In genomic region chr11:59841514-59841913, GRCh38 we compare ENCODE assay signal across 37 cellular contexts. TPM values are rescaled to one million over a fixed set of nuclear protein-coding genes. Genes with fewer than 3 reads are reported as not detected.
DNase-seq lines count a peak whose midpoint lies in the region; ATAC-seq and TF ChIP-seq lines count a peak whose summit lies in the region.
"Had no signal": no experiment of that assay in that cellular context is flagged by ENCODE, and none has a peak within 500 bp of the region (broad histone marks: within the 10 kb centered on the region; RNA-seq: fewer than 3 reads in every experiment).

No MANE protein-coding gene starts in this region.

- TF ChIP-seq EP300 in SK-N-SH (IDR thresholded peaks at IDR 0.05; ENCODE audit: borderline replicate concordance in 1 of 2, low read depth in 1 of 2, low read length in 1 of 2), result no peak

- no peak overlapping the region for H2AFZ ChIP-seq in MM.1S (ENCODE audit: low read length)
- H2AFZ ChIP-seq in SK-N-SH (ENCODE audit: low read depth), result no peak overlapping the region
- H2AFZ ChIP-seq: GM23338 had no signal

- WGBS in SK-N-SH (ENCODE audit: low lambda C conversion rate), result 39% methylated on average over 2 of the region's 2 CpGs

- H3K4me2 ChIP-seq in MM.1S (ENCODE audit: low read depth, low read length) (peak overlapping the region; percentile 12; the same call in 1 of the 2 replicates), SK-N-SH (no peak overlapping the region)
- H3K4me2 ChIP-seq: GM23338, smooth muscle cell had no signal

- H3K79me2 ChIP-seq in MM.1S (ENCODE audit: low read length), result no peaks in the 10 kb centered on the region
- H3K79me2 ChIP-seq in SK-N-SH (ENCODE audit: insufficient read depth), result no peaks in the 10 kb centered on the region

- H3K27me3 ChIP-seq in MM.1S (replicated peaks; ENCODE audit: insufficient read depth, low read length) (no peaks in the 10 kb centered on the region), lower lobe of right lung (ENCODE audit: low read depth) (no peaks in the 10 kb centered on the region), SK-N-SH (ENCODE audit: insufficient read depth) (no peaks in the 10 kb centered on the region; the same call in 1 of the 2 replicates)
- H3K27me3 ChIP-seq: brain microvascular endothelial cell, dorsolateral prefrontal cortex, esophagus squamous epithelium, foreskin keratinocyte, heart left ventricle, pancreas, upper lobe of left lung had no signal

- intact Hi-C loops in lower lobe of right lung (cut with DNase I), result no loop called here

- H3K27ac ChIP-seq in MM.1S (ENCODE audit: low read length) (no peak overlapping the region), lower lobe of right lung (no peak overlapping the region), SK-N-SH (ENCODE audit: low read depth in 2 of 2, low read length in 1 of 2) (no peak overlapping the region)
- H3K27ac ChIP-seq: brain microvascular endothelial cell, dorsolateral prefrontal cortex, esophagus squamous epithelium, foreskin keratinocyte, heart left ventricle, left ventricle myocardium inferior, pancreas, upper lobe of left lung had no signal

- DNase-seq in MM.1S (peak; percentile 80), lower lobe of right lung (no peak), SK-N-SH (no peak), EL (no peak)
- DNase-seq in activated CD4-positive, CD25-positive, alpha-beta regulatory T cell (lab: John Stamatoyannopoulos, UW), result no peak
- DNase-seq: activated CD4-positive, alpha-beta T cell treated with anti-CD3 and anti-CD28 coated beads for 36 hours; activated CD8-positive, alpha-beta T cell treated with anti-CD3 and anti-CD28 coated beads, Interleukin-2, amount 10 ng/mL, durations not matched to agents 7 days and 5 days; amniotic stem cell; brain microvascular endothelial cell; cerebellar nuclear complex; DMS79; dorsolateral prefrontal cortex; esophagus squamous epithelium; foreskin keratinocyte; GF-D8; heart left ventricle; left ventricle myocardium inferior; MV-4-11; NCI-H146; NCI-H226; NCI-H526 treated with DMSO at 0.1 percent for 48 hours; pancreas; stimulated activated naive CD4-positive, alpha-beta T cell; upper lobe of left lung had no signal

- H3F3A ChIP-seq in MM.1S (ENCODE audit: insufficient read depth, low read length) (no peaks in the 10 kb centered on the region; the same call in 1 of the 2 replicates), SK-N-SH (replicated peaks; ENCODE audit: insufficient read depth) (no peaks in the 10 kb centered on the region)

- no peaks in the 10 kb centered on the region for H3K9me3 ChIP-seq in MM.1S (replicated peaks; ENCODE audit: insufficient read depth, low read length)
- H3K9me3 ChIP-seq in lower lobe of right lung, result no peaks in the 10 kb centered on the region
- no peaks in the 10 kb centered on the region for H3K9me3 ChIP-seq in SK-N-SH
- H3K9me3 ChIP-seq: esophagus squamous epithelium, heart left ventricle, left ventricle myocardium inferior, pancreas, upper lobe of left lung had no signal

- POLR2A ChIA-PET in SK-N-SH (lab: Yijun Ruan, JAX), result no interaction called here

- H3K4me3 ChIP-seq in MM.1S (ENCODE audit: low read length) (no peak overlapping the region), lower lobe of right lung (no peak overlapping the region), SK-N-SH (ENCODE audit: low read depth in 2 of 2, low read length in 1 of 2) (no peak overlapping the region)
- H3K4me3 ChIP-seq: dorsolateral prefrontal cortex, esophagus squamous epithelium, GM23338, heart left ventricle, left ventricle myocardium inferior, pancreas, smooth muscle cell, upper lobe of left lung had no signal

- H3K36me3 ChIP-seq in MM.1S (replicated peaks; ENCODE audit: insufficient read depth, low read length) (no peaks in the 10 kb centered on the region), lower lobe of right lung (no peaks in the 10 kb centered on the region), SK-N-SH (replicated peaks in 1 of 2; ENCODE audit: control insufficient read depth in 1 of 2, insufficient read depth in 2 of 2, low read length in 1 of 2) (no peaks in the 10 kb centered on the region)
- H3K36me3 ChIP-seq: brain microvascular endothelial cell, esophagus squamous epithelium, heart left ventricle, left ventricle myocardium inferior, pancreas, upper lobe of left lung had no signal

- H3K9ac ChIP-seq in MM.1S (ENCODE audit: low read length), result no peak overlapping the region
- no peak overlapping the region for H3K9ac ChIP-seq in SK-N-SH

- TF ChIP-seq RAD21 in SK-N-SH (IDR thresholded peaks at IDR 0.05; ENCODE audit: low read length), result no peak

- H3K4me1 ChIP-seq in MM.1S (ENCODE audit: low read length) (peaks cover 14% of the 10 kb centered on the region), lower lobe of right lung (no peaks in the 10 kb centered on the region), SK-N-SH (ENCODE audit: control insufficient read depth in 1 of 2, insufficient read depth in 2 of 2, low read depth in 1 of 2, low read length in 1 of 2) (no peaks in the 10 kb centered on the region)
- H3K4me1 ChIP-seq: esophagus squamous epithelium, foreskin keratinocyte, heart left ventricle, left ventricle myocardium inferior, upper lobe of left lung had no signal

- TF ChIP-seq CTCF in MM.1S (IDR thresholded peaks at IDR 0.05; ENCODE audit: low read length), result no peak
- TF ChIP-seq CTCF in lower lobe of right lung (IDR thresholded peaks at IDR 0.05), result no peak
- no peak for TF ChIP-seq CTCF in SK-N-SH (IDR thresholded peaks at IDR 0.05)

- H3K9me2 ChIP-seq in MM.1S (replicated peaks; ENCODE audit: insufficient read depth, low read length) (no peaks in the 10 kb centered on the region), SK-N-SH (no peaks in the 10 kb centered on the region)

- H4K20me1 ChIP-seq in MM.1S (ENCODE audit: insufficient read depth, low read length) (no peaks in the 10 kb centered on the region), SK-N-SH (ENCODE audit: insufficient read depth) (no peaks in the 10 kb centered on the region)

- peak; percentile 64 for ATAC-seq in GM18498 (IDR thresholded peaks at IDR 0.05; ENCODE audit: unreplicated experiment)
- ATAC-seq in GM19438 (IDR thresholded peaks at IDR 0.05; ENCODE audit: low read depth, unreplicated experiment), result peak; percentile 75
- peak; percentile 45 for ATAC-seq in HG02623 (IDR thresholded peaks at IDR 0.05; ENCODE audit: unreplicated experiment)
- no peak for ATAC-seq in lower lobe of right lung
- ATAC-seq: activated CD4-positive, alpha-beta T cell treated with anti-CD3 and anti-CD28 coated beads for 36 hours; activated CD8-positive, alpha-beta T cell treated with anti-CD3 and anti-CD28 coated beads, Interleukin-2, amount 10 ng/mL, durations not matched to agents 7 days and 5 days; foreskin keratinocyte; GM23338; heart left ventricle; HepG2; pancreas; Right ventricle myocardium inferior had no signal

- CTCF ChIA-PET in SK-N-SH (lab: Yijun Ruan, JAX), result no interaction called here

TF ChIP-seq in SK-N-SH, 30 proteins besides CTCF, POLR2A, EP300 and RAD21 (continues in another document):
- TF ChIP-seq TAF1 (IDR thresholded peaks at IDR 0.05; ENCODE audit: borderline replicate concordance, low read depth, low read length), result no peak
- no peak for TF ChIP-seq SIN3A (IDR thresholded peaks at IDR 0.05; ENCODE audit: borderline replicate concordance, low read depth, low read length)
- TF ChIP-seq PBX3 (IDR thresholded peaks at IDR 0.05), result no peak
- TF ChIP-seq MEF2A (IDR thresholded peaks at IDR 0.05; ENCODE audit: borderline replicate concordance, low read depth), result no peak
- no peak for TF ChIP-seq FOXJ3 (CRISPR knock-in tag; IDR thresholded peaks at IDR 0.05)
- no peak for TF ChIP-seq GATA2 (CRISPR knock-in tag; IDR thresholded peaks at IDR 0.05)
- TF ChIP-seq FOSL2 (IDR thresholded peaks at IDR 0.05; ENCODE audit: borderline replicate concordance, low read depth), result no peak

RNA-seq across cellular contexts. Expression of gene CBLIF, which starts 3.8 kb away (rescaled TPM):
- not detected for total RNA-seq in lower lobe of right lung
- not detected in 2 replicates for polyA plus RNA-seq in SK-N-SH (2012; rRNA removed)
- not detected in 2 replicates for polyA plus RNA-seq in SK-N-SH (2012; cell fraction: cytosol; rRNA removed)
- polyA plus RNA-seq in SK-N-SH (2012; cell fraction: nucleus; rRNA removed), result not detected in 2 replicates
- total RNA-seq: activated CD4-positive, alpha-beta T cell treated with anti-CD3 and anti-CD28 coated beads for 36 hours; activated CD8-positive, alpha-beta T cell treated with anti-CD3 and anti-CD28 coated beads, Interleukin-2, amount 10 ng/mL, durations not matched to agents 7 days and 5 days; dorsolateral prefrontal cortex; esophagus squamous epithelium; foreskin keratinocyte; GM23338; heart left ventricle; HepG2; left ventricle myocardium inferior; LHCN-M2; mesenteric fat pad; neural crest cell; Right ventricle myocardium inferior; smooth muscle cell; T-helper 2 cell treated with Interferon-gamma antibody and Interleukin-4, amounts not matched to agents 100 ng/mL and 5 ng/mL, for 36 hours; upper lobe of left lung had no signal
- polyA plus RNA-seq: CD14-positive monocyte, foreskin keratinocyte, GM23338, heart left ventricle, HepG2, keratinocyte, smooth muscle cell had no signal

RNA-seq across cellular contexts. Expression of gene TCN1, which starts 24.8 kb away (rescaled TPM):
- 1.7 TPM for total RNA-seq in lower lobe of right lung
- polyA plus RNA-seq in SK-N-SH (2012; rRNA removed), result 0.03 TPM in 1 of 2 replicates, not detected in the other
- not detected in 2 replicates for polyA plus RNA-seq in SK-N-SH (2012; cell fraction: cytosol; rRNA removed)
- not detected in 2 replicates for polyA plus RNA-seq in SK-N-SH (2012; cell fraction: nucleus; rRNA removed)
- total RNA-seq: activated CD4-positive, alpha-beta T cell treated with anti-CD3 and anti-CD28 coated beads for 36 hours; activated CD8-positive, alpha-beta T cell treated with anti-CD3 and anti-CD28 coated beads, Interleukin-2, amount 10 ng/mL, durations not matched to agents 7 days and 5 days; foreskin keratinocyte; GM23338; HepG2; left ventricle myocardium inferior; LHCN-M2; mesenteric fat pad; neural crest cell; Right ventricle myocardium inferior; T-helper 2 cell treated with Interferon-gamma antibody and Interleukin-4, amounts not matched to agents 100 ng/mL and 5 ng/mL, for 36 hours had no signal
- polyA plus RNA-seq: CD14-positive monocyte, GM23338, HepG2, smooth muscle cell had no signal

RNA-seq across cellular contexts. Expression of gene MRPL16, which starts 30.9 kb away (rescaled TPM):
- 29.7 TPM for total RNA-seq in lower lobe of right lung
- 70.1 and 77.6 TPM in 2 replicates for polyA plus RNA-seq in SK-N-SH (2012; rRNA removed)
- polyA plus RNA-seq in SK-N-SH (2012; cell fraction: cytosol; rRNA removed), result 83.3 and 91.2 TPM in 2 replicates
- 46.4 and 50.2 TPM in 2 replicates for polyA plus RNA-seq in SK-N-SH (2012; cell fraction: nucleus; rRNA removed)

RNA-seq across cellular contexts. Expression of gene OOSP3, which starts 37.1 kb away (rescaled TPM):
- not detected for total RNA-seq in lower lobe of right lung
- not detected in 2 replicates for polyA plus RNA-seq in SK-N-SH (2012; rRNA removed)
- not detected in 2 replicates for polyA plus RNA-seq in SK-N-SH (2012; cell fraction: cytosol; rRNA removed)
- not detected in 2 replicates for polyA plus RNA-seq in SK-N-SH (2012; cell fraction: nucleus; rRNA removed)
- total RNA-seq: activated CD4-positive, alpha-beta T cell treated with anti-CD3 and anti-CD28 coated beads for 36 hours; esophagus squamous epithelium; foreskin keratinocyte; GM23338; heart left ventricle; HepG2; left ventricle myocardium inferior; LHCN-M2; mesenteric fat pad; neural crest cell; pancreas; Right ventricle myocardium inferior; smooth muscle cell; T-helper 2 cell treated with Interferon-gamma antibody and Interleukin-4, amounts not matched to agents 100 ng/mL and 5 ng/mL, for 36 hours; upper lobe of left lung had no signal
- polyA plus RNA-seq: CD14-positive monocyte, GM23338, heart left ventricle, HepG2, pancreas, smooth muscle cell had no signal

Comparison
In these comparisons a context has a peak if more than half of its experiments do, and no peak if none do; other contexts are left out.
1. ATAC-seq: peak in GM18498 (single experiment), GM19438 (single experiment) and HG02623 (single experiment); none in lower lobe of right lung (0 of 2).